Comparison of ENCODE assay signal across 1 cellular context in the genomic region with DNA sequence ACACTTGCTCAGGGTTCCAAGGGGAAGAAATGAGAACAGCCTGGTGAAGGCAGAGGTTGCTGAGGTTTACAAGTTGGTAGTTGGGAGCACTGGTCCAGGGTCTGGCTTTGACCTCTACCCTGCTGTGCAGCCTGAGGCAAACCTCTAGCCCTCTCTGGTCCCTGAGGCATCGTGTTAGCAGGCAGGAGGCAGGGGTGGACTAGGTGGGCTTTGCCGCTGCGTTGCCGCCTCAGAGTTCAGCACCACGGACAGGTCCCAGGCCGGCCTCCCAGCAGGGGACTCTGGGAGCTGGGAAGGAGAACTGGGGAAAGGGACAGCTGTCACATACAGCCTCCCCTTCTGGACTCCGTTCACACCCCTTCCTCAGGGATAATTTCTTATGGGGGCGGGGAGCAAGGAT.
A peak's percentile ranks its signal among the peaks of the same experiment; 100 is the strongest.
TF ChIP-seq lines count a peak whose summit lies in the region.

No MANE protein-coding gene starts in this region.

TF ChIP-seq in HepG2, 621 proteins besides CTCF, POLR2A, EP300 and RAD21 (continued from another document and continues in another):
- TF ChIP-seq, protein P1, sequence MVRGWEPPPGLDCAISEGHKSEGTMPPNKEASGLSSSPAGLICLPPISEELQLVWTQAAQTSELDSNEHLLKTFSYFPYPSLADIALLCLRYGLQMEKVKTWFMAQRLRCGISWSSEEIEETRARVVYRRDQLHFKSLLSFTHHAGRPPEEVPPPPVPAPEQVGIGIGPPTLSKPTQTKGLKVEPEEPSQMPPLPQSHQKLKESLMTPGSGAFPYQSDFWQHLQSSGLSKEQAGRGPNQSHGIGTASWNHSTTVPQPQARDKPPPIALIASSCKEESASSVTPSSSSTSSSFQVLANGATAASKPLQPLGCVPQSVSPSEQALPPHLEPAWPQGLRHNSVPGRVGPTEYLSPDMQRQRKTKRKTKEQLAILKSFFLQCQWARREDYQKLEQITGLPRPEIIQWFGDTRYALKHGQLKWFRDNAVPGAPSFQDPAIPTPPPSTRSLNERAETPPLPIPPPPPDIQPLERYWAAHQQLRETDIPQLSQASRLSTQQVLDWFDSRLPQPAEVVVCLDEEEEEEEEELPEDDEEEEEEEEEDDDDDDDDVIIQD (CRISPR knock-in tag; IDR thresholded peaks at IDR 0.05; ENCODE audit: low read depth), result no peak
- TF ChIP-seq, protein P2, sequence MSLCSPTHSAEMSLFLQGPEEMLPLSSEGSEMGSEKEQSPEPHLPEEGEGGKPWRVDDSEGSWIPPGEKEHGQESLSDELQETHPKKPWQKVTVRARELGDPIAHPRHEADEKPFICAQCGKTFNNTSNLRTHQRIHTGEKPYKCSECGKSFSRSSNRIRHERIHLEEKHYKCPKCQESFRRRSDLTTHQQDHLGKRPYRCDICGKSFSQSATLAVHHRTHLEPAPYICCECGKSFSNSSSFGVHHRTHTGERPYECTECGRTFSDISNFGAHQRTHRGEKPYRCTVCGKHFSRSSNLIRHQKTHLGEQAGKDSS (CRISPR knock-in tag; IDR thresholded peaks at IDR 0.05; ENCODE audit: borderline replicate concordance, low read depth), result 0 out of 2 replicates have a peak, but pooled peaks have one; percentile 48
- TF ChIP-seq NR3C1 (CRISPR knock-in tag; IDR thresholded peaks at IDR 0.05), result no peak
- TF ChIP-seq ZMYM3 (CRISPR knock-in tag; IDR thresholded peaks at IDR 0.05), result peak; percentile 45
- TF ChIP-seq CREB1 (IDR thresholded peaks at IDR 0.05), result no peak
- no peak for TF ChIP-seq CREB1 (CRISPR knock-in tag; IDR thresholded peaks at IDR 0.05)
- no peak for TF ChIP-seq ZNF577 (CRISPR knock-in tag; IDR thresholded peaks at IDR 0.05; ENCODE audit: borderline replicate concordance, low read depth)
- TF ChIP-seq SNAPC2 (CRISPR knock-in tag; IDR thresholded peaks at IDR 0.05), result no peak
- TF ChIP-seq, protein P3, sequence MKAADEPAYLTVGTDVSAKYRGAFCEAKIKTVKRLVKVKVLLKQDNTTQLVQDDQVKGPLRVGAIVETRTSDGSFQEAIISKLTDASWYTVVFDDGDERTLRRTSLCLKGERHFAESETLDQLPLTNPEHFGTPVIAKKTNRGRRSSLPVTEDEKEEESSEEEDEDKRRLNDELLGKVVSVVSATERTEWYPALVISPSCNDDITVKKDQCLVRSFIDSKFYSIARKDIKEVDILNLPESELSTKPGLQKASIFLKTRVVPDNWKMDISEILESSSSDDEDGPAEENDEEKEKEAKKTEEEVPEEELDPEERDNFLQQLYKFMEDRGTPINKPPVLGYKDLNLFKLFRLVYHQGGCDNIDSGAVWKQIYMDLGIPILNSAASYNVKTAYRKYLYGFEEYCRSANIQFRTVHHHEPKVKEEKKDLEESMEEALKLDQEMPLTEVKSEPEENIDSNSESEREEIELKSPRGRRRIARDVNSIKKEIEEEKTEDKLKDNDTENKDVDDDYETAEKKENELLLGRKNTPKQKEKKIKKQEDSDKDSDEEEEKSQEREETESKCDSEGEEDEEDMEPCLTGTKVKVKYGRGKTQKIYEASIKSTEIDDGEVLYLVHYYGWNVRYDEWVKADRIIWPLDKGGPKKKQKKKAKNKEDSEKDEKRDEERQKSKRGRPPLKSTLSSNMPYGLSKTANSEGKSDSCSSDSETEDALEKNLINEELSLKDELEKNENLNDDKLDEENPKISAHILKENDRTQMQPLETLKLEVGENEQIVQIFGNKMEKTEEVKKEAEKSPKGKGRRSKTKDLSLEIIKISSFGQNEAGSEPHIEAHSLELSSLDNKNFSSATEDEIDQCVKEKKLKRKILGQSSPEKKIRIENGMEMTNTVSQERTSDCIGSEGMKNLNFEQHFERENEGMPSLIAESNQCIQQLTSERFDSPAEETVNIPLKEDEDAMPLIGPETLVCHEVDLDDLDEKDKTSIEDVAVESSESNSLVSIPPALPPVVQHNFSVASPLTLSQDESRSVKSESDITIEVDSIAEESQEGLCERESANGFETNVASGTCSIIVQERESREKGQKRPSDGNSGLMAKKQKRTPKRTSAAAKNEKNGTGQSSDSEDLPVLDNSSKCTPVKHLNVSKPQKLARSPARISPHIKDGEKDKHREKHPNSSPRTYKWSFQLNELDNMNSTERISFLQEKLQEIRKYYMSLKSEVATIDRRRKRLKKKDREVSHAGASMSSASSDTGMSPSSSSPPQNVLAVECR (CRISPR knock-in tag; IDR thresholded peaks at IDR 0.05; ENCODE audit: borderline replicate concordance), result peak; percentile 58; the same call in 1 of the 2 replicates
- TF ChIP-seq ATAD3A (CRISPR knock-in tag; IDR thresholded peaks at IDR 0.05), result no peak
- peak; percentile 57; the same call in 1 of the 2 replicates for TF ChIP-seq HDAC2 (CRISPR knock-in tag; IDR thresholded peaks at IDR 0.05)
- TF ChIP-seq KMT2B (CRISPR knock-in tag; IDR thresholded peaks at IDR 0.05), result 0 out of 2 replicates have a peak, but pooled peaks have one; percentile 39
- no peak for TF ChIP-seq NCOR1 (IDR thresholded peaks at IDR 0.05; ENCODE audit: borderline replicate concordance, low read length)
- no peak for TF ChIP-seq ZNF432 (CRISPR knock-in tag; IDR thresholded peaks at IDR 0.05; ENCODE audit: borderline replicate concordance)
- TF ChIP-seq, protein P4, sequence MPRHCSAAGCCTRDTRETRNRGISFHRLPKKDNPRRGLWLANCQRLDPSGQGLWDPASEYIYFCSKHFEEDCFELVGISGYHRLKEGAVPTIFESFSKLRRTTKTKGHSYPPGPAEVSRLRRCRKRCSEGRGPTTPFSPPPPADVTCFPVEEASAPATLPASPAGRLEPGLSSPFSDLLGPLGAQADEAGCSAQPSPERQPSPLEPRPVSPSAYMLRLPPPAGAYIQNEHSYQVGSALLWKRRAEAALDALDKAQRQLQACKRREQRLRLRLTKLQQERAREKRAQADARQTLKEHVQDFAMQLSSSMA (CRISPR knock-in tag; IDR thresholded peaks at IDR 0.05), result 0 out of 2 replicates have a peak, but pooled peaks have one; percentile 41
- peak; percentile 52; the same call in 1 of the 2 replicates for TF ChIP-seq FOXC1 (CRISPR knock-in tag; IDR thresholded peaks at IDR 0.05; ENCODE audit: borderline replicate concordance)
- no peak for TF ChIP-seq ZNF572 (CRISPR knock-in tag; IDR thresholded peaks at IDR 0.05)
- TF ChIP-seq, protein P5, sequence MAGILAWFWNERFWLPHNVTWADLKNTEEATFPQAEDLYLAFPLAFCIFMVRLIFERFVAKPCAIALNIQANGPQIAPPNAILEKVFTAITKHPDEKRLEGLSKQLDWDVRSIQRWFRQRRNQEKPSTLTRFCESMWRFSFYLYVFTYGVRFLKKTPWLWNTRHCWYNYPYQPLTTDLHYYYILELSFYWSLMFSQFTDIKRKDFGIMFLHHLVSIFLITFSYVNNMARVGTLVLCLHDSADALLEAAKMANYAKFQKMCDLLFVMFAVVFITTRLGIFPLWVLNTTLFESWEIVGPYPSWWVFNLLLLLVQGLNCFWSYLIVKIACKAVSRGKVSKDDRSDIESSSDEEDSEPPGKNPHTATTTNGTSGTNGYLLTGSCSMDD (CRISPR knock-in tag; IDR thresholded peaks at IDR 0.05), result 0 out of 2 replicates have a peak, but pooled peaks have one; percentile 60
- TF ChIP-seq, protein P6, sequence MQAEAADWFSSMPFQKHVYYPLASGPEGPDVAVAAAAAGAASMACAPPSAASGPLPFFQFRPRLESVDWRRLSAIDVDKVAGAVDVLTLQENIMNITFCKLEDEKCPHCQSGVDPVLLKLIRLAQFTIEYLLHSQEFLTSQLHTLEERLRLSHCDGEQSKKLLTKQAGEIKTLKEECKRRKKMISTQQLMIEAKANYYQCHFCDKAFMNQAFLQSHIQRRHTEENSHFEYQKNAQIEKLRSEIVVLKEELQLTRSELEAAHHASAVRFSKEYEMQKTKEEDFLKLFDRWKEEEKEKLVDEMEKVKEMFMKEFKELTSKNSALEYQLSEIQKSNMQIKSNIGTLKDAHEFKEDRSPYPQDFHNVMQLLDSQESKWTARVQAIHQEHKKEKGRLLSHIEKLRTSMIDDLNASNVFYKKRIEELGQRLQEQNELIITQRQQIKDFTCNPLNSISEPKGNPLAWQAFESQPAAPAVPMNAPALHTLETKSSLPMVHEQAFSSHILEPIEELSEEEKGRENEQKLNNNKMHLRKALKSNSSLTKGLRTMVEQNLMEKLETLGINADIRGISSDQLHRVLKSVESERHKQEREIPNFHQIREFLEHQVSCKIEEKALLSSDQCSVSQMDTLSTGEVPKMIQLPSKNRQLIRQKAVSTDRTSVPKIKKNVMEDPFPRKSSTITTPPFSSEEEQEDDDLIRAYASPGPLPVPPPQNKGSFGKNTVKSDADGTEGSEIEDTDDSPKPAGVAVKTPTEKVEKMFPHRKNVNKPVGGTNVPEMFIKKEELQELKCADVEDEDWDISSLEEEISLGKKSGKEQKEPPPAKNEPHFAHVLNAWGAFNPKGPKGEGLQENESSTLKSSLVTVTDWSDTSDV (CRISPR knock-in tag; IDR thresholded peaks at IDR 0.05), result no peak
- no peak for TF ChIP-seq AKAP8 (CRISPR knock-in tag; IDR thresholded peaks at IDR 0.05)
- TF ChIP-seq ZNF354B (CRISPR knock-in tag; IDR thresholded peaks at IDR 0.05), result no peak
- no peak for TF ChIP-seq NR2F1 (CRISPR knock-in tag; IDR thresholded peaks at IDR 0.05)
- TF ChIP-seq SP140L (CRISPR knock-in tag; IDR thresholded peaks at IDR 0.05; ENCODE audit: borderline replicate concordance), result no peak
- TF ChIP-seq JUNB (CRISPR knock-in tag; IDR thresholded peaks at IDR 0.05; ENCODE audit: borderline replicate concordance), result no peak
- no peak for TF ChIP-seq ZNF383 (CRISPR knock-in tag; IDR thresholded peaks at IDR 0.05; ENCODE audit: borderline replicate concordance)
- TF ChIP-seq ZNF747 (CRISPR knock-in tag; IDR thresholded peaks at IDR 0.05; ENCODE audit: borderline replicate concordance), result no peak
- TF ChIP-seq KDM5B (CRISPR knock-in tag; IDR thresholded peaks at IDR 0.05; ENCODE audit: borderline replicate concordance), result peak; percentile 37; the same call in 1 of the 2 replicates
- TF ChIP-seq ZNF841 (CRISPR knock-in tag; IDR thresholded peaks at IDR 0.05; ENCODE audit: borderline replicate concordance), result no peak
- no peak for TF ChIP-seq ZNF839 (CRISPR knock-in tag; IDR thresholded peaks at IDR 0.05; ENCODE audit: borderline replicate concordance)
- TF ChIP-seq ARNT (IDR thresholded peaks at IDR 0.05), result no peak
- TF ChIP-seq SIN3B (IDR thresholded peaks at IDR 0.05; ENCODE audit: low read length), result no peak
- TF ChIP-seq NR2F2 (IDR thresholded peaks at IDR 0.05; ENCODE audit: borderline replicate concordance, low read depth), result no peak
- TF ChIP-seq ZNF567 (CRISPR knock-in tag; IDR thresholded peaks at IDR 0.05; ENCODE audit: borderline replicate concordance), result no peak
- TF ChIP-seq THAP11 (CRISPR knock-in tag; IDR thresholded peaks at IDR 0.05), result peak; percentile 50
- no peak for TF ChIP-seq SNAI1 (CRISPR knock-in tag; IDR thresholded peaks at IDR 0.05; ENCODE audit: borderline replicate concordance)
- no peak for TF ChIP-seq RELA (CRISPR knock-in tag; IDR thresholded peaks at IDR 0.05)
- TF ChIP-seq, protein P7, sequence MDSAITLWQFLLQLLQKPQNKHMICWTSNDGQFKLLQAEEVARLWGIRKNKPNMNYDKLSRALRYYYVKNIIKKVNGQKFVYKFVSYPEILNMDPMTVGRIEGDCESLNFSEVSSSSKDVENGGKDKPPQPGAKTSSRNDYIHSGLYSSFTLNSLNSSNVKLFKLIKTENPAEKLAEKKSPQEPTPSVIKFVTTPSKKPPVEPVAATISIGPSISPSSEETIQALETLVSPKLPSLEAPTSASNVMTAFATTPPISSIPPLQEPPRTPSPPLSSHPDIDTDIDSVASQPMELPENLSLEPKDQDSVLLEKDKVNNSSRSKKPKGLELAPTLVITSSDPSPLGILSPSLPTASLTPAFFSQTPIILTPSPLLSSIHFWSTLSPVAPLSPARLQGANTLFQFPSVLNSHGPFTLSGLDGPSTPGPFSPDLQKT (CRISPR knock-in tag; IDR thresholded peaks at IDR 0.05; ENCODE audit: borderline replicate concordance), result no peak
- TF ChIP-seq ZNF563 (CRISPR knock-in tag; IDR thresholded peaks at IDR 0.05), result 0 out of 2 replicates have a peak, but pooled peaks have one; percentile 62
- no peak for TF ChIP-seq ZNF564 (CRISPR knock-in tag; IDR thresholded peaks at IDR 0.05)
- TF ChIP-seq ZSCAN31 (CRISPR knock-in tag; IDR thresholded peaks at IDR 0.05; ENCODE audit: low read depth), result no peak
- TF ChIP-seq, protein P8, sequence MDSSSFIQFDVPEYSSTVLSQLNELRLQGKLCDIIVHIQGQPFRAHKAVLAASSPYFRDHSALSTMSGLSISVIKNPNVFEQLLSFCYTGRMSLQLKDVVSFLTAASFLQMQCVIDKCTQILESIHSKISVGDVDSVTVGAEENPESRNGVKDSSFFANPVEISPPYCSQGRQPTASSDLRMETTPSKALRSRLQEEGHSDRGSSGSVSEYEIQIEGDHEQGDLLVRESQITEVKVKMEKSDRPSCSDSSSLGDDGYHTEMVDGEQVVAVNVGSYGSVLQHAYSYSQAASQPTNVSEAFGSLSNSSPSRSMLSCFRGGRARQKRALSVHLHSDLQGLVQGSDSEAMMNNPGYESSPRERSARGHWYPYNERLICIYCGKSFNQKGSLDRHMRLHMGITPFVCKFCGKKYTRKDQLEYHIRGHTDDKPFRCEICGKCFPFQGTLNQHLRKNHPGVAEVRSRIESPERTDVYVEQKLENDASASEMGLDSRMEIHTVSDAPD (CRISPR knock-in tag; IDR thresholded peaks at IDR 0.05), result no peak
- TF ChIP-seq, protein P9, sequence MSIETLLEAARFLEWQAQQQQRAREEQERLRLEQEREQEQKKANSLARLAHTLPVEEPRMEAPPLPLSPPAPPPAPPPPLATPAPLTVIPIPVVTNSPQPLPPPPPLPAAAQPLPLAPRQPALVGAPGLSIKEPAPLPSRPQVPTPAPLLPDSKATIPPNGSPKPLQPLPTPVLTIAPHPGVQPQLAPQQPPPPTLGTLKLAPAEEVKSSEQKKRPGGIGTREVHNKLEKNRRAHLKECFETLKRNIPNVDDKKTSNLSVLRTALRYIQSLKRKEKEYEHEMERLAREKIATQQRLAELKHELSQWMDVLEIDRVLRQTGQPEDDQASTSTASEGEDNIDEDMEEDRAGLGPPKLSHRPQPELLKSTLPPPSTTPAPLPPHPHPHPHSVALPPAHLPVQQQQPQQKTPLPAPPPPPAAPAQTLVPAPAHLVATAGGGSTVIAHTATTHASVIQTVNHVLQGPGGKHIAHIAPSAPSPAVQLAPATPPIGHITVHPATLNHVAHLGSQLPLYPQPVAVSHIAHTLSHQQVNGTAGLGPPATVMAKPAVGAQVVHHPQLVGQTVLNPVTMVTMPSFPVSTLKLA (IDR thresholded peaks at IDR 0.05), result no peak
- TF ChIP-seq ZSCAN9 (CRISPR knock-in tag; IDR thresholded peaks at IDR 0.05; ENCODE audit: borderline replicate concordance), result peak; percentile 86; the same call in 1 of the 2 replicates
